In the genomic region with DNA sequence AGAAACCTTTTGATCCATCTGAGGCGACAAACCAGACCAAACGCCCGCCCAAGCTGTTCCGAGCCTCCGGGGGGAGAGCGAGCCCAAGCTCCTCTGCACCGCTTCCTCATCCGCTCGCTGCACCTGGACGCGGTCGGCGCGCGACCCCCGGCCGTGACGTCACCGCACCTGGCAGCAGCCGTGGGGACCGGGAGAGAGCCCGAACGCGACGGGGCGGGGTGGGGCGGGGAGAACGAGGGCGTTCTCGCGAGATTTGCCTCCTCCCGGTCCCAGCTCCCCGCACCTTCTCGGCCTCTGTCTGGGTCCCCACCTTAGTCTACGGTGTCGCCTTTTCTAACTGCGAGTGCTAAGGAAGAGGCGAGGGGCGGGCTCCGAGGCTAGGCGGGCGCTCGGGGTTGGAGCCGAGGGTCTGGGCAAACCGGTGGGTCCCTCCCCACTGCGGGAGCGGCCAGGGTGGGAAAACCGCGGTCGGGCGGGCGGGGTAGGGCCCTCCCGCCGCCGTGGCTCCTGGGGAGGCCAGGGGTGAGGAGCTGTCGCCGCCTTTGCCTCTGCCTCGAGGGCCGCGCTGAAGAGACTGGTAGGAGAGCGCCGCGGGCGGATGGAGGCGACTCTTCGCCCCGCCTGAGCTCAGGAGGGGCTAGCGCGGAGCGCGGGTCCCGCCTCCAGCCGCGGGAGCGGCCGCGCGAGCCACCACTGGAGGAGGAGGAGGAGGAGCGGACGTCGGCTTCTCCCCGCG, we compare ENCODE assay signal across 8 cellular contexts. TPM values are rescaled to one million over a fixed set of nuclear protein-coding genes. Genes with fewer than 3 reads are reported as not detected.
DNase-seq lines count a peak whose midpoint lies in the region; ATAC-seq and TF ChIP-seq lines count a peak whose summit lies in the region.

A gene with protein sequence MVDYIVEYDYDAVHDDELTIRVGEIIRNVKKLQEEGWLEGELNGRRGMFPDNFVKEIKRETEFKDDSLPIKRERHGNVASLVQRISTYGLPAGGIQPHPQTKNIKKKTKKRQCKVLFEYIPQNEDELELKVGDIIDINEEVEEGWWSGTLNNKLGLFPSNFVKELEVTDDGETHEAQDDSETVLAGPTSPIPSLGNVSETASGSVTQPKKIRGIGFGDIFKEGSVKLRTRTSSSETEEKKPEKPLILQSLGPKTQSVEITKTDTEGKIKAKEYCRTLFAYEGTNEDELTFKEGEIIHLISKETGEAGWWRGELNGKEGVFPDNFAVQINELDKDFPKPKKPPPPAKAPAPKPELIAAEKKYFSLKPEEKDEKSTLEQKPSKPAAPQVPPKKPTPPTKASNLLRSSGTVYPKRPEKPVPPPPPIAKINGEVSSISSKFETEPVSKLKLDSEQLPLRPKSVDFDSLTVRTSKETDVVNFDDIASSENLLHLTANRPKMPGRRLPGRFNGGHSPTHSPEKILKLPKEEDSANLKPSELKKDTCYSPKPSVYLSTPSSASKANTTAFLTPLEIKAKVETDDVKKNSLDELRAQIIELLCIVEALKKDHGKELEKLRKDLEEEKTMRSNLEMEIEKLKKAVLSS (plus strand): TSS at position 293 of the 736 bp plus-strand sequence. CDS start 456 bp downstream, outside the sequence.

- H3K9me3 ChIP-seq in Caco-2, result no peaks in the 10 kb centered on the region
- no peaks in the 10 kb centered on the region for H3K9me3 ChIP-seq in effector memory CD4-positive, alpha-beta T cell (ENCODE audit: control insufficient read depth, low read length)

- POLR2A ChIA-PET in Caco-2 (lab: Charles Lee), result interaction anchor here (0.6 to 2.1 kb wide), 14 partner anchors 9 to 1842 kb away, joined by 3 to 27 read pairs (median 8); no protein-coding TSS in a partner anchor

- BruUV-seq in Caco-2 (replicated peaks; lab: Mats Ljungman, UMichigan), result no TSS peak

- CTCF ChIA-PET in Caco-2 (lab: Charles Lee), result interaction anchor here (0.5 to 1.1 kb wide), 4 partner anchors 10 to 160 kb away, joined by 3 to 9 read pairs (median 4); no protein-coding TSS in a partner anchor

- peaks cover 18% of the 10 kb centered on the region for H3K36me3 Mint-ChIP-seq in Caco-2 (ENCODE audit: insufficient read depth, unreplicated experiment)

- no peaks in the 10 kb centered on the region for H3K27me3 Mint-ChIP-seq in Caco-2 (ENCODE audit: insufficient read depth, unreplicated experiment)

- H3K27ac ChIP-seq in effector memory CD4-positive, alpha-beta T cell (ENCODE audit: insufficient read depth, low read length, poor library complexity, severe bottlenecking), result peak within 1 kb of the TSS; percentile 94

- H3K27ac Mint-ChIP-seq in Caco-2 (ENCODE audit: unreplicated experiment), result peak within 1 kb of the TSS; percentile 93

- H3K4me3 Mint-ChIP-seq in Caco-2 (ENCODE audit: unreplicated experiment), result peak within 1 kb of the TSS; percentile 97

- no peaks in the 10 kb centered on the region for H3K36me3 ChIP-seq in Caco-2 (ENCODE audit: control insufficient read depth, insufficient read depth, low read length)
- no peaks in the 10 kb centered on the region for H3K36me3 ChIP-seq in effector memory CD4-positive, alpha-beta T cell (ENCODE audit: control insufficient read depth, insufficient read depth, low read length)

- H3K4me1 ChIP-seq in Caco-2, result peaks cover 14% of the 10 kb centered on the region
- peaks cover 5% of the 10 kb centered on the region for H3K4me1 ChIP-seq in effector memory CD4-positive, alpha-beta T cell (ENCODE audit: control insufficient read depth, insufficient read depth, low read length, poor library complexity, severe bottlenecking)

- H3K9me3 Mint-ChIP-seq in Caco-2 (ENCODE audit: unreplicated experiment), result no peaks in the 10 kb centered on the region

- ATAC-seq in GM21360 (IDR thresholded peaks at IDR 0.05; ENCODE audit: unreplicated experiment), result peak; percentile 87

- DNase-seq in Caco-2, result peak; percentile 92 to 95
- DNase-seq in HT-29 (ENCODE audit: low spot score), result peak; percentile 96
- DNase-seq in NK-92 treated with Interleukin-12 subunit alpha and Interleukin-12 subunit beta, amount 100 ng/mL, for 24 hours (lab: John Stamatoyannopoulos, UW), result peak; percentile 92
- DNase-seq in activated CD8-positive, alpha-beta memory T cell treated with anti-CD3 and anti-CD28 coated beads for 4 hours (ENCODE audit: low read depth in 2 of 2), result peak; percentile 77 to 82
- peak; percentile 89 to 92 (median 92) for DNase-seq in effector memory CD4-positive, alpha-beta T cell
- peak; percentile 84 for DNase-seq in medulla oblongata (ENCODE audit: extremely low spot score)
- DNase-seq in stimulated activated CD8-positive, alpha-beta memory T cell treated with anti-CD3 and anti-CD28 coated beads, Interleukin-12 subunit alpha, Interleukin-12 subunit beta, amount 100 ng/mL, for 24 hours (ENCODE audit: extremely low read depth), result peak; percentile 58

- TF ChIP-seq CTCF in Caco-2 (IDR thresholded peaks at IDR 0.05; ENCODE audit: insufficient read depth in 1 of 2, low read depth in 1 of 2, low read length in 1 of 2, severe bottlenecking in 1 of 2, unreplicated experiment in 1 of 2), result peak in 1 of 2 experiments; percentile 26

- intact Hi-C loops in Caco-2 (cut with micrococcal nuclease; ENCODE audit: unreplicated experiment), result loop anchor here (1.0 kb wide), 2 partner anchors 17 to 63 kb away; no protein-coding TSS in a partner anchor

- no peaks in the 10 kb centered on the region for H3K27me3 ChIP-seq in Caco-2 (replicated peaks; ENCODE audit: control insufficient read depth, insufficient read depth, low read length)
- H3K27me3 ChIP-seq in effector memory CD4-positive, alpha-beta T cell (replicated peaks; ENCODE audit: control insufficient read depth, insufficient read depth, low read length, poor library complexity, severe bottlenecking), result no peaks in the 10 kb centered on the region

- peak within 1 kb of the TSS; percentile 78 for H3K4me3 ChIP-seq in Caco-2 (ENCODE audit: low read depth, low read length)
- H3K4me3 ChIP-seq in effector memory CD4-positive, alpha-beta T cell (ENCODE audit: insufficient read depth, low read depth, low read length, poor library complexity, severe bottlenecking), result peak within 1 kb of the TSS; percentile 87

- H3K4me1 Mint-ChIP-seq in Caco-2 (ENCODE audit: low read depth, unreplicated experiment), result peaks cover 28% of the 10 kb centered on the region

RNA-seq across cellular contexts. Expression of the gene that starts here (rescaled TPM):
- 65.3 and 69.3 TPM in 2 replicates for total RNA-seq in Caco-2 (2022)
- total RNA-seq in HT-29 (2014; rRNA removed; shearing (Covaris generic)), result 22.0 and 23.4 TPM in 2 replicates

Comparison
In these comparisons a context has a peak if more than half of its experiments do, and no peak if none do; other contexts are left out.
1. Peak in every context shown above with its lines: DNase-seq, ATAC-seq, H3K4me3 ChIP-seq and H3K27ac ChIP-seq.